1 cellular context compared by ENCODE assay signal in genomic region chrX:10167573-10167972, GRCh38.
TF ChIP-seq lines count a peak whose summit lies in the region.

No MANE protein-coding gene starts in this region.

TF ChIP-seq in K562, 482 proteins besides CTCF, POLR2A, EP300 and RAD21 (continued from another document):
- no peak for TF ChIP-seq RERE (CRISPR knock-in tag; IDR thresholded peaks at IDR 0.05; ENCODE audit: borderline replicate concordance)
